ENCODE assay signal across 23 cellular contexts in the genomic region with DNA sequence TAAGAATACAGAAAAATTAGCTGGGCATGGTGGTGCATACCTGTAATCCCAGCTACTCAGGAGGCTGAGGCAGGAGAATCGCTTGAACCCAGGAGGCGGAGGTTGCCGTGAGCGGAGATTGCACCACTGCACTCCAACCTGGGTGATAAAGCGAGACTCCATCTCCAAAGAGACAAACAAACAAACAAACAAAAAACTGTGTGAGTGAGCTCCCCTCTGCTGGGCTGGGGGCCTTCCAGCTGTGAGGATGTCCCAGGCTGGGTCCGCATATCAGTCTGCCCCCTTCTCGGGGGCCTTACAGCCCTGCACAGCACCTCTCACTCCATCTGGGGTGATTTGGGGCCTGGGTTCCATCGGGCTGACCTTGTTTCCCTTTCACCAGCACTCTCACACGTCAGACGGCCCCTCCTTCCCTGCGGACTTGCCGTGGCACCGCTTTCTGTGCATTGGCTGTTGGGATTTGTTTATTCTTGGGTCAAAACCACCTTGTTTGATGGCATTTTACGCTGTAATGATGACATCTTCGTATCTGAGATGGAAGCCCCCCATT. TPM values are rescaled to one million over a fixed set of nuclear protein-coding genes. Genes with fewer than 3 reads are reported as not detected.
"Had no signal": no experiment of that assay in that cellular context is flagged by ENCODE, and none has a peak within 500 bp of the region (broad histone marks: within the 10 kb centered on the region; RNA-seq: fewer than 3 reads in every experiment).

No MANE protein-coding gene starts in this region.

- ATAC-seq: activated CD4-positive, CD25-positive, alpha-beta regulatory T cell treated with anti-CD3 and anti-CD28 coated beads, Interleukin-2, amount 50 U/mL, for 24 hours; activated CD8-positive, alpha-beta T cell treated with anti-CD3 and anti-CD28 coated beads for 36 hours; activated T-cell treated with anti-CD3 and anti-CD28 coated beads, Interleukin-2, amount 50 U/mL, for 72 hours; K562 had no signal

- H3K36me3 ChIP-seq: brain microvascular endothelial cell, Peyer's patch had no signal

- H3K36me3 Mint-ChIP-seq: activated naive CD4-positive, alpha-beta T cell treated with anti-CD3 and anti-CD28 coated beads, Interleukin-2, amount 10 ng/mL, durations not matched to agents 7 days and 5 days; activated naive CD8-positive, alpha-beta T cell treated with anti-CD3 and anti-CD28 coated beads for 36 hours had no signal

- H3K4me3 ChIP-seq: K562, Peyer's patch had no signal

- H3K9me3 Mint-ChIP-seq: activated CD8-positive, alpha-beta T cell treated with anti-CD3 and anti-CD28 coated beads for 36 hours; activated naive CD4-positive, alpha-beta T cell treated with anti-CD3 and anti-CD28 coated beads, Interleukin-2, amount 10 ng/mL, durations not matched to agents 7 days and 5 days; activated naive CD8-positive, alpha-beta T cell treated with anti-CD3 and anti-CD28 coated beads for 36 hours; activated T-cell treated with anti-CD3 and anti-CD28 coated beads, Interleukin-2, amount 50 U/mL, for 72 hours; activated T-helper 2 cell treated with anti-CD3 and anti-CD28 coated beads, Interferon-gamma antibody, Interleukin-2, Interleukin-4, amounts not matched to agents 10 μg/mL and 5 μg/mL and 100 μg/mL, durations not matched to agents 14 hours and 24 hours and 36 hours; T-helper 1 cell treated with Interleukin-12 subunit alpha and Interleukin-12 subunit beta and Interleukin-4 antibody, amounts not matched to agents 30 μg/mL and 1 μg/mL, for 36 hours had no signal

- H3K9me3 ChIP-seq: Peyer's patch had no signal

- H3K27ac ChIP-seq: brain microvascular endothelial cell, Peyer's patch had no signal

- DNase-seq: activated CD4-positive, alpha-beta T cell treated with anti-CD3 and anti-CD28 coated beads for 4 hours; activated CD8-positive, alpha-beta memory T cell treated with anti-CD3 and anti-CD28 coated beads, Interleukin-2, amount 50 U/mL, for 4 hours; activated CD8-positive, alpha-beta T cell treated with anti-CD3 and anti-CD28 coated beads for 36 hours; activated gamma-delta T cell treated with Interleukin-2 at 50 U/mL for 16 hours; activated naive CD4-positive, alpha-beta T cell treated with anti-CD3 and anti-CD28 coated beads, Interleukin-2, amount 10 ng/mL, durations not matched to agents 7 days and 5 days; activated naive CD8-positive, alpha-beta T cell treated with anti-CD3 and anti-CD28 coated beads for 36 hours; activated T-cell treated with anti-CD3 and anti-CD28 coated beads, Interleukin-2, amount 50 U/mL, for 72 hours; brain microvascular endothelial cell; Karpas-422; MM.1S; NCI-H1105; NCI-H1436 treated with DMSO at 0.1 percent for 48 hours; NCI-H187; NCI-H2081; NCI-H446; NCI-H524; Peyer's patch; SHP77 treated with DMSO at 0.1 percent for 48 hours had no signal

- H3K27me3 Mint-ChIP-seq: activated CD8-positive, alpha-beta T cell treated with anti-CD3 and anti-CD28 coated beads for 36 hours; activated naive CD4-positive, alpha-beta T cell treated with anti-CD3 and anti-CD28 coated beads, Interleukin-2, amount 10 ng/mL, durations not matched to agents 7 days and 5 days; activated naive CD8-positive, alpha-beta T cell treated with anti-CD3 and anti-CD28 coated beads for 36 hours had no signal

- H3K27ac Mint-ChIP-seq: activated CD8-positive, alpha-beta T cell treated with anti-CD3 and anti-CD28 coated beads for 36 hours; activated naive CD4-positive, alpha-beta T cell treated with anti-CD3 and anti-CD28 coated beads, Interleukin-2, amount 10 ng/mL, durations not matched to agents 7 days and 5 days; activated naive CD8-positive, alpha-beta T cell treated with anti-CD3 and anti-CD28 coated beads for 36 hours; activated T-cell treated with anti-CD3 and anti-CD28 coated beads, Interleukin-2, amount 50 U/mL, for 72 hours; activated T-helper 2 cell treated with anti-CD3 and anti-CD28 coated beads, Interferon-gamma antibody, Interleukin-2, Interleukin-4, amounts not matched to agents 10 μg/mL and 5 μg/mL and 100 μg/mL, durations not matched to agents 14 hours and 24 hours and 36 hours; T-helper 1 cell treated with Interleukin-12 subunit alpha and Interleukin-12 subunit beta and Interleukin-4 antibody, amounts not matched to agents 30 μg/mL and 1 μg/mL, for 36 hours had no signal

- H3K4me3 Mint-ChIP-seq: activated CD8-positive, alpha-beta T cell treated with anti-CD3 and anti-CD28 coated beads for 36 hours; activated naive CD4-positive, alpha-beta T cell treated with anti-CD3 and anti-CD28 coated beads, Interleukin-2, amount 10 ng/mL, durations not matched to agents 7 days and 5 days; activated naive CD8-positive, alpha-beta T cell treated with anti-CD3 and anti-CD28 coated beads for 36 hours; activated T-cell treated with anti-CD3 and anti-CD28 coated beads, Interleukin-2, amount 50 U/mL, for 72 hours; T-helper 1 cell treated with Interleukin-12 subunit alpha and Interleukin-12 subunit beta and Interleukin-4 antibody, amounts not matched to agents 30 μg/mL and 1 μg/mL, for 36 hours had no signal

- H3K27me3 ChIP-seq: brain microvascular endothelial cell, Peyer's patch had no signal

- H3K4me1 Mint-ChIP-seq: activated naive CD4-positive, alpha-beta T cell treated with anti-CD3 and anti-CD28 coated beads, Interleukin-2, amount 10 ng/mL, durations not matched to agents 7 days and 5 days; activated naive CD8-positive, alpha-beta T cell treated with anti-CD3 and anti-CD28 coated beads for 36 hours had no signal

RNA-seq across cellular contexts. Expression of gene KLHL30, which starts 2.8 kb away (rescaled TPM):
- total RNA-seq: activated CD8-positive, alpha-beta T cell treated with anti-CD3 and anti-CD28 coated beads for 36 hours; activated naive CD8-positive, alpha-beta T cell treated with anti-CD3 and anti-CD28 coated beads for 36 hours; activated T-cell treated with anti-CD3 and anti-CD28 coated beads, Interleukin-2, amount 50 U/mL, for 72 hours; activated T-helper 2 cell treated with anti-CD3 and anti-CD28 coated beads, Interferon-gamma antibody, Interleukin-2, Interleukin-4, amounts not matched to agents 10 μg/mL and 5 μg/mL and 100 μg/mL, durations not matched to agents 14 hours and 24 hours and 36 hours; SK-MEL-5 had no signal
- polyA plus RNA-seq: K562 had no signal

RNA-seq across cellular contexts. Expression of gene ESPNL, which starts 35.5 kb away (rescaled TPM):
- total RNA-seq: activated naive CD8-positive, alpha-beta T cell treated with anti-CD3 and anti-CD28 coated beads for 36 hours had no signal
